11 cellular contexts compared by ENCODE assay signal in genomic region chr6:27474172-27474465, GRCh38. TPM values are rescaled to one million over a fixed set of nuclear protein-coding genes. Genes with fewer than 3 reads are reported as not detected.
A peak's percentile ranks its signal among the peaks of the same experiment; 100 is the strongest.
DNase-seq lines count a peak whose midpoint lies in the region; ATAC-seq and TF ChIP-seq lines count a peak whose summit lies in the region.
"Had no signal": no experiment of that assay in that cellular context is flagged by ENCODE, and none has a peak within 500 bp of the region (broad histone marks: within the 10 kb centered on the region; RNA-seq: fewer than 3 reads in every experiment).

No MANE protein-coding gene starts in this region.

- peaks cover 33% of the 10 kb centered on the region for H3K4me1 Mint-ChIP-seq in activated B cell treated with CpG ODN at 0.5 μM for 24 hours
- peaks cover 41 to 43% of the 10 kb centered on the region in 2 donors for H3K4me1 Mint-ChIP-seq in immature natural killer cell

- H3K27ac Mint-ChIP-seq in activated B cell treated with CpG ODN at 0.5 μM for 24 hours, result no peak overlapping the region
- H3K27ac Mint-ChIP-seq in immature natural killer cell, result no peak overlapping the region

- H3K9me3 Mint-ChIP-seq in activated B cell treated with CpG ODN at 0.5 μM for 24 hours, result no peaks in the 10 kb centered on the region
- no peaks in the 10 kb centered on the region for H3K9me3 Mint-ChIP-seq in immature natural killer cell

- H3K9me3 ChIP-seq in BLaER1 treated with 17β-estradiol and CSF1 and Interleukin-3, amounts not matched to agents 10 nM and 100 nM (replicated peaks in 1 of 11), result peaks cover 7 to 23% (median 16%) of the 10 kb centered on the region in 11 experiments
- no peaks in the 10 kb centered on the region for H3K9me3 ChIP-seq in ES-I3 (ENCODE audit: control insufficient read depth, insufficient read depth, low read length)

- no peaks in the 10 kb centered on the region for H4K20me1 ChIP-seq in BLaER1 treated with 17β-estradiol and CSF1 and Interleukin-3, amounts not matched to agents 10 nM and 100 nM

- peak overlapping the region; percentile 36 to 92 (median 63); a peak in 18 of 22 replicates for H3K4me2 ChIP-seq in BLaER1 treated with 17β-estradiol and CSF1 and Interleukin-3, amounts not matched to agents 10 nM and 100 nM

- intact Hi-C loops in activated B cell treated with CpG ODN at 0.5 μM for 24 hours (cut with micrococcal nuclease), result loop anchor here (10.0 kb wide), 8 partner anchors 861 to 1479 kb away; partner anchors contain the start of genes ABT1 and ZSCAN31

- peaks cover 11 to 21% (median 15%) of the 10 kb centered on the region in 11 experiments for H3K36me3 ChIP-seq in BLaER1 treated with 17β-estradiol and CSF1 and Interleukin-3, amounts not matched to agents 10 nM and 100 nM
- no peaks in the 10 kb centered on the region for H3K36me3 ChIP-seq in ES-I3 (ENCODE audit: insufficient read depth, low read length)

- peak overlapping the region in 1 of 11 experiments; percentile 89; a peak in 3 of 22 replicates for H3K9ac ChIP-seq in BLaER1 treated with 17β-estradiol and CSF1 and Interleukin-3, amounts not matched to agents 10 nM and 100 nM
- peak overlapping the region; percentile 86; the same call in 1 of the 2 replicates for H3K9ac ChIP-seq in ES-I3 (ENCODE audit: low read depth, low read length)

- peaks cover 23 to 42% (median 36%) of the 10 kb centered on the region in 10 experiments for H3K4me1 ChIP-seq in BLaER1 treated with 17β-estradiol and CSF1 and Interleukin-3, amounts not matched to agents 10 nM and 100 nM
- peaks cover 11% of the 10 kb centered on the region; the same call in 1 of the 2 replicates for H3K4me1 ChIP-seq in ES-I3 (ENCODE audit: insufficient read depth, low read length)

- H3K4me3 Mint-ChIP-seq in activated B cell treated with CpG ODN at 0.5 μM for 24 hours (peak overlapping the region; percentile 59), immature natural killer cell (peak overlapping the region; percentile 25 to 99 (median 96))

- no peaks in the 10 kb centered on the region for H3K27me3 ChIP-seq in BLaER1 treated with 17β-estradiol and CSF1 and Interleukin-3, amounts not matched to agents 10 nM and 100 nM

- peak overlapping the region in 2 of 11 experiments; percentile 84 to 93; a peak in 1 of 22 replicates for H3K27ac ChIP-seq in BLaER1 treated with 17β-estradiol and CSF1 and Interleukin-3, amounts not matched to agents 10 nM and 100 nM

- DNase-seq in activated B cell treated with CpG ODN at 0.5 μM for 24 hours (no peak), immature natural killer cell (no peak), DMS 273 treated with DMSO at 0.1 percent for 48 hours (lab: John Stamatoyannopoulos, UW) (no peak)
- DNase-seq: activated CD4-positive, alpha-beta T cell treated with anti-CD3 and anti-CD28 coated beads, Interleukin-2, amount 50 U/mL, for 48 hours; caudate nucleus; NCI-H226 had no signal

- POLR2A ChIA-PET in activated B cell treated with CpG ODN at 0.5 μM for 24 hours (lab: Charles Lee), result interaction anchor here (0.6 to 1.8 kb wide), 2 partner anchors 286 to 297 kb away, joined by 3 to 10 read pairs; no protein-coding TSS in a partner anchor

- no peaks in the 10 kb centered on the region for H3K27me3 Mint-ChIP-seq in activated B cell treated with CpG ODN at 0.5 μM for 24 hours
- peaks cover 14 to 15% (median 14%) of the 10 kb centered on the region in 3 donors for H3K27me3 Mint-ChIP-seq in immature natural killer cell (ENCODE audit: low read depth in 3 of 3)

- H3K4me3 ChIP-seq in BLaER1 treated with 17β-estradiol and CSF1 and Interleukin-3, amounts not matched to agents 10 nM and 100 nM, result peak overlapping the region in 9 of 10 experiments; percentile 71 to 90 (median 84); a peak in 13 of 20 replicates

- CTCF ChIA-PET in activated B cell treated with CpG ODN at 0.5 μM for 24 hours (lab: Charles Lee), result no interaction called here

- peaks cover 22% of the 10 kb centered on the region for H3K36me3 Mint-ChIP-seq in activated B cell treated with CpG ODN at 0.5 μM for 24 hours (ENCODE audit: low read depth)
- H3K36me3 Mint-ChIP-seq in immature natural killer cell, result peaks cover 3 to 14% (median 7%) of the 10 kb centered on the region in 3 donors

- ATAC-seq in activated B cell treated with CpG ODN at 0.5 μM for 24 hours (ENCODE audit: low read depth) (no peak), HG03521 (IDR thresholded peaks at IDR 0.05; ENCODE audit: unreplicated experiment) (no peak), GM19397 (IDR thresholded peaks at IDR 0.05; ENCODE audit: unreplicated experiment) (no peak), HG02870 (IDR thresholded peaks at IDR 0.05; ENCODE audit: unreplicated experiment) (no peak)

- no peak for TF ChIP-seq CTCF in activated B cell treated with CpG ODN at 0.5 μM for 24 hours (IDR thresholded peaks at IDR 0.05)

RNA-seq across cellular contexts. Expression of gene ZNF184, which starts 1.2 kb away (rescaled TPM):
- total RNA-seq in activated B cell treated with CpG ODN at 0.5 μM for 24 hours, result 8.1 and 8.6 TPM in 2 replicates
- 10 to 100 TPM in 1 of 3 donors, 1 to 10 TPM in 2; 5.4 to 11.3 (median 6.6) TPM for polyA plus RNA-seq in immature natural killer cell
